Comparison of ENCODE assay signal across 19 cellular contexts in the genomic region with DNA sequence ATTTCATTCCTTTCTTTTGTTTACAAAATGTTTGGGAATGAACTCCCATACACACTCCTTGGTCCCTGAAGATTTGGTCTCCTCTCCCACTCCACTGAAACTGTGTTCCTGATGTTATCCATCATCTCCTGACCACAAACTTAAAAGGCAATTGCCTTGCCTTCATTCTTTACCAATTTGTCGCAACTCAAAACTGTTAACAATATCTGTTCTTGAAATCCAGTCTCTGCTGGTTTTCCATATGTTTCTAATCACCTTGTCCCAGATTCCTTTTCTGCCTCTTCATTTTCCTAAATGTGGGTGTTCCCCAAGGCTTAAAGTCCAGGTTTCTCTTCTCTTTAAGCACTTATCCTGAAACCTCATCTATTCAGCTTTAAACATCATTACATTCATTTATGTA.
DNase-seq lines count a peak whose midpoint lies in the region; ATAC-seq, FAIRE-seq and TF ChIP-seq lines count a peak whose summit lies in the region.
"Had no signal": no experiment of that assay in that cellular context is flagged by ENCODE, and none has a peak within 500 bp of the region (broad histone marks: within the 10 kb centered on the region; RNA-seq: fewer than 3 reads in every experiment).

No MANE protein-coding gene starts in this region.

- H3K9me3 ChIP-seq in astrocyte (ENCODE audit: insufficient read depth, low read depth, low read length), result no peaks in the 10 kb centered on the region
- H3K9me3 ChIP-seq: A549, HAP-1 had no signal

- H3K27ac ChIP-seq in astrocyte (ENCODE audit: low read depth, low read length), result no peak overlapping the region
- H3K27ac ChIP-seq: A549 had no signal

- H3K79me2 ChIP-seq in astrocyte (ENCODE audit: insufficient read depth, low read length), result no peaks in the 10 kb centered on the region

- no peaks in the 10 kb centered on the region for H3K4me1 ChIP-seq in astrocyte (ENCODE audit: insufficient read depth, low read length)
- H3K4me1 ChIP-seq: A549, HAP-1 had no signal

- no peaks in the 10 kb centered on the region for H3K36me3 Mint-ChIP-seq in astrocyte (ENCODE audit: low read depth, unreplicated experiment)
- H3K36me3 Mint-ChIP-seq: CD14-positive monocyte; CD8-positive, alpha-beta T cell; IgD-negative memory B cell had no signal

- H3K9me3 Mint-ChIP-seq in astrocyte (ENCODE audit: unreplicated experiment), result peaks cover 2% of the 10 kb centered on the region
- H3K9me3 Mint-ChIP-seq: HFFc6 had no signal

- no peak for TF ChIP-seq CTCF in HFF-Myc (IDR thresholded peaks at IDR 0.05; ENCODE audit: low read depth, low read length, missing control alignments)
- no peak for TF ChIP-seq CTCF in astrocyte (IDR thresholded peaks at IDR 0.05; ENCODE audit: insufficient read depth, low read depth, low read length)

- no peak overlapping the region for H3K4me3 Mint-ChIP-seq in astrocyte (ENCODE audit: unreplicated experiment)
- H3K4me3 Mint-ChIP-seq: CD14-positive monocyte; CD8-positive, alpha-beta T cell; HFFc6; IgD-negative memory B cell had no signal

- H3K27me3 Mint-ChIP-seq in astrocyte (ENCODE audit: low read depth, unreplicated experiment), result no peaks in the 10 kb centered on the region
- H3K27me3 Mint-ChIP-seq: IgD-negative memory B cell had no signal

- peak; percentile 33 for DNase-seq in HFF-Myc (ENCODE audit: extremely low read depth, low read depth)
- peak; percentile 10 for DNase-seq in astrocyte (ENCODE audit: low read depth)
- DNase-seq in fibroblast of peridontal ligament (ENCODE audit: extremely low read depth), result peak; percentile 60
- DNase-seq in DMS53 treated with DMSO at 0.1 percent for 48 hours (lab: John Stamatoyannopoulos, UW; ENCODE audit: unreplicated experiment), result no peak
- DNase-seq: CD8-positive, alpha-beta T cell; COR-L47; DMS153; DND-41; HFFc6; KG1 had no signal

- no peak overlapping the region for H3K4me2 ChIP-seq in astrocyte (ENCODE audit: low read length)
- H3K4me2 ChIP-seq: A549 had no signal

- peaks cover 6% of the 10 kb centered on the region for H3K4me1 Mint-ChIP-seq in astrocyte (ENCODE audit: low read depth, unreplicated experiment)
- H3K4me1 Mint-ChIP-seq: CD14-positive monocyte, IgD-negative memory B cell had no signal

- H3K27me3 ChIP-seq in astrocyte (ENCODE audit: insufficient read depth, low read length), result no peaks in the 10 kb centered on the region

- H3K4me3 ChIP-seq in HFF-Myc (replicated peaks; ENCODE audit: low read depth, low read length), result no peak overlapping the region
- no peak overlapping the region for H3K4me3 ChIP-seq in astrocyte (ENCODE audit: insufficient read depth, low read depth, low read length)
- H3K4me3 ChIP-seq: A549, HAP-1 had no signal

- ATAC-seq in HG03045 (IDR thresholded peaks at IDR 0.05; ENCODE audit: unreplicated experiment) (no peak), GM21576 (IDR thresholded peaks at IDR 0.05; ENCODE audit: unreplicated experiment) (no peak)
- ATAC-seq: A549; CD8-positive, alpha-beta T cell had no signal

- H3K9ac ChIP-seq in astrocyte (ENCODE audit: low read length), result no peak overlapping the region

- no peak for FAIRE-seq in astrocyte (lab: Jason Lieb, UNC)
- FAIRE-seq: A549, D721Med, GM18507, H1 had no signal

- H2AFZ ChIP-seq in astrocyte (ENCODE audit: low read depth, low read length), result no peak overlapping the region

- no peaks in the 10 kb centered on the region for H3K36me3 ChIP-seq in astrocyte (ENCODE audit: insufficient read depth, low read length)
- H3K36me3 ChIP-seq: HAP-1 had no signal

- H4K20me1 ChIP-seq in astrocyte (ENCODE audit: insufficient read depth, low read length), result no peaks in the 10 kb centered on the region

- no peak overlapping the region for H3K27ac Mint-ChIP-seq in astrocyte (ENCODE audit: unreplicated experiment)
- H3K27ac Mint-ChIP-seq: CD14-positive monocyte; CD8-positive, alpha-beta T cell; HFFc6; IgD-negative memory B cell had no signal
